In genomic region chr16:80996688-80997138, GRCh38 we compare ENCODE assay signal across 9 cellular contexts. TPM values are rescaled to one million over a fixed set of nuclear protein-coding genes. Genes with fewer than 3 reads are reported as not detected.
DNase-seq lines count a peak whose midpoint lies in the region; ATAC-seq, FAIRE-seq and TF ChIP-seq lines count a peak whose summit lies in the region.
"Had no signal": no experiment of that assay in that cellular context is flagged by ENCODE, and none has a peak within 500 bp of the region (broad histone marks: within the 10 kb centered on the region; RNA-seq: fewer than 3 reads in every experiment).

No MANE protein-coding gene starts in this region.

- DNase-seq in CD14-positive monocyte (ENCODE audit: low spot score) (no peak), mesothelial cell of epicardium (ENCODE audit: low spot score in 2 of 2, unreplicated experiment in 2 of 2) (no peak), CD1c-positive myeloid dendritic cell (ENCODE audit: extremely low spot score) (no peak), NOMO-1 (lab: John Stamatoyannopoulos, UW; ENCODE audit: unreplicated experiment in 2 of 2) (no peak), GM12892 (ENCODE audit: insufficient read length) (no peak), nucleus accumbens (lab: John Stamatoyannopoulos, UW) (no peak)
- DNase-seq: foreskin melanocyte had no signal

- FAIRE-seq in GM12892 (lab: Jason Lieb, UNC), result no peak

- ATAC-seq in GM19438 (IDR thresholded peaks at IDR 0.05; ENCODE audit: low read depth, unreplicated experiment), result peak; percentile 2

- H3K27me3 Mint-ChIP-seq in CD14-positive monocyte (ENCODE audit: low read depth in 3 of 3), result peaks cover 0 to 1% (median 0%) of the 10 kb centered on the region in 3 donors
- no peaks in the 10 kb centered on the region for H3K27me3 Mint-ChIP-seq in mesothelial cell of epicardium (ENCODE audit: low read depth)

- H3K27ac Mint-ChIP-seq in CD14-positive monocyte (peak overlapping the region in 5 of 7 donors; percentile 67 to 90 (median 84)), mesothelial cell of epicardium (peak overlapping the region; percentile 67)

- intact Hi-C loops in CD14-positive monocyte (cut with micrococcal nuclease), result no loop called here

- TF ChIP-seq CTCF in CD14-positive monocyte (IDR thresholded peaks at IDR 0.05), result no peak
- no peak for TF ChIP-seq CTCF in VCaP (conservative IDR thresholded peaks at IDR 0.05)
- no peak for TF ChIP-seq CTCF in mesothelial cell of epicardium (IDR thresholded peaks at IDR 0.05; ENCODE audit: unreplicated experiment)

- H3K36me3 Mint-ChIP-seq in CD14-positive monocyte (peaks cover 10 to 18% of the 10 kb centered on the region in 2 donors), mesothelial cell of epicardium (peaks cover 2% of the 10 kb centered on the region)

- H3K27ac ChIP-seq in VCaP, result peak overlapping the region; percentile 74

- H3K4me1 Mint-ChIP-seq in CD14-positive monocyte, result peaks cover 24% of the 10 kb centered on the region
- peaks cover 23% of the 10 kb centered on the region for H3K4me1 Mint-ChIP-seq in mesothelial cell of epicardium

- H3K4me3 Mint-ChIP-seq in CD14-positive monocyte (peak overlapping the region; percentile 77 to 97), mesothelial cell of epicardium (no peak overlapping the region)

- no peak for TF ChIP-seq POLR2A in GM12892 (IDR thresholded peaks at IDR 0.05; ENCODE audit: low read depth, low read length)

- H3K9me3 Mint-ChIP-seq in CD14-positive monocyte (no peaks in the 10 kb centered on the region), mesothelial cell of epicardium (peaks cover 6% of the 10 kb centered on the region)

RNA-seq across cellular contexts. Expression of gene CMC2, which starts 10.0 kb away (rescaled TPM):
- 10 to 100 TPM; 70.7 to 79.5 TPM for polyA plus RNA-seq in CD14-positive monocyte
- 33.2 to 35.1 TPM (median 34.0 TPM) in 3 replicates for total RNA-seq in mesothelial cell of epicardium
- 93.2 TPM for polyA plus RNA-seq in GM12892 (2012; ENCODE audit: missing spikeins)

RNA-seq across cellular contexts. Expression of gene CENPN, which starts 10.3 kb away (rescaled TPM):
- 1 to 10 TPM; 2.5 to 4.4 TPM for polyA plus RNA-seq in CD14-positive monocyte
- 13.1 to 16.4 TPM (median 14.6 TPM) in 3 replicates for total RNA-seq in mesothelial cell of epicardium
- 53.9 TPM for polyA plus RNA-seq in GM12892 (2012; ENCODE audit: missing spikeins)

RNA-seq across cellular contexts. Expression of gene ATMIN, which starts 38.9 kb away (rescaled TPM):
- 10 to 100 TPM; 10.9 to 17.6 TPM for polyA plus RNA-seq in CD14-positive monocyte
- total RNA-seq in mesothelial cell of epicardium, result 43.1 to 45.6 TPM (median 43.2 TPM) in 3 replicates
- polyA plus RNA-seq in GM12892 (2012; ENCODE audit: missing spikeins), result 18.7 TPM
